ENCODE assay signal across 21 cellular contexts in genomic region chr12:27164330-27165045, GRCh38.
A peak's percentile ranks its signal among the peaks of the same experiment; 100 is the strongest.
DNase-seq lines count a peak whose midpoint lies in the region; ATAC-seq and TF ChIP-seq lines count a peak whose summit lies in the region.
"Had no signal": no experiment of that assay in that cellular context is flagged by ENCODE, and none has a peak within 500 bp of the region (broad histone marks: within the 10 kb centered on the region; RNA-seq: fewer than 3 reads in every experiment).

No MANE protein-coding gene starts in this region.

- H3K9me3 ChIP-seq in KOPT-K1 (ENCODE audit: insufficient read depth, low read length, poor library complexity, severe bottlenecking): peaks cover 2% of the 10 kb centered on the region
- H3K9me3 ChIP-seq: BLaER1, ovary had no signal

- DNase-seq in nephron progenitor cell: no peak
- DNase-seq in stimulated activated effector memory CD8-positive, alpha-beta T cell treated with anti-CD3 and anti-CD28 coated beads, Interleukin-12 subunit alpha, Interleukin-12 subunit beta, amount 100 ng/mL, for 72 hours (ENCODE audit: low spot score in 2 of 2): no peak
- DNase-seq: activated B cell treated with CpG ODN at 0.5 μM for 24 hours; activated CD4-positive, alpha-beta T cell treated with anti-CD3 and anti-CD28 coated beads, Interleukin-2, amount 50 U/mL, for 1 hour; activated naive CD4-positive, alpha-beta T cell treated with anti-CD3 and anti-CD28 coated beads, Interleukin-2, amount 10 ng/mL, durations not matched to agents 7 days and 5 days; activated T-cell treated with anti-CD3 and anti-CD28 coated beads, Interleukin-2, amount 50 U/mL, for 72 hours; amniotic stem cell; brain microvascular endothelial cell; NCI-H1436; ovary; stomach; T-helper 1 cell; tibial artery had no signal

- H3K4me3 Mint-ChIP-seq in activated T-helper 17 cell treated with anti-CD3 and anti-CD28 coated beads, Interleukin-2, amount 50 U/mL, for 72 hours: no peak overlapping the region
- H3K4me3 Mint-ChIP-seq in nephron progenitor cell: no peak overlapping the region
- no peak overlapping the region for H3K4me3 Mint-ChIP-seq in stimulated activated effector memory CD8-positive, alpha-beta T cell treated with anti-CD3 and anti-CD28 coated beads, Interleukin-12 subunit alpha, Interleukin-12 subunit beta, amount 100 ng/mL, for 72 hours
- H3K4me3 Mint-ChIP-seq: activated B cell treated with CpG ODN at 0.5 μM for 24 hours; activated naive CD4-positive, alpha-beta T cell treated with anti-CD3 and anti-CD28 coated beads, Interleukin-2, amount 10 ng/mL, durations not matched to agents 7 days and 5 days; activated T-cell treated with anti-CD3 and anti-CD28 coated beads, Interleukin-2, amount 50 U/mL, for 72 hours; GM23338 had no signal

- no peaks in the 10 kb centered on the region for H3K36me3 Mint-ChIP-seq in activated T-helper 17 cell treated with anti-CD3 and anti-CD28 coated beads, Interleukin-2, amount 50 U/mL, for 72 hours (ENCODE audit: low read depth)
- H3K36me3 Mint-ChIP-seq in nephron progenitor cell (ENCODE audit: low read depth): no peaks in the 10 kb centered on the region
- H3K36me3 Mint-ChIP-seq in stimulated activated effector memory CD8-positive, alpha-beta T cell treated with anti-CD3 and anti-CD28 coated beads, Interleukin-12 subunit alpha, Interleukin-12 subunit beta, amount 100 ng/mL, for 72 hours: no peaks in the 10 kb centered on the region
- H3K36me3 Mint-ChIP-seq: activated naive CD4-positive, alpha-beta T cell treated with anti-CD3 and anti-CD28 coated beads, Interleukin-2, amount 10 ng/mL, durations not matched to agents 7 days and 5 days had no signal

- H3K27ac ChIP-seq in KOPT-K1 (ENCODE audit: low read depth, low read length, poor library complexity, severe bottlenecking): peak overlapping the region; percentile 7
- H3K27ac ChIP-seq: BLaER1, brain microvascular endothelial cell, ovary, RWPE1, stomach, tibial artery had no signal

- no peak for TF ChIP-seq POLR2A in GM18505 (IDR thresholded peaks at IDR 0.05; ENCODE audit: borderline replicate concordance, extremely low read depth, insufficient read depth, insufficient read length)

- peaks cover 1% of the 10 kb centered on the region for H3K9me3 Mint-ChIP-seq in activated T-helper 17 cell treated with anti-CD3 and anti-CD28 coated beads, Interleukin-2, amount 50 U/mL, for 72 hours
- H3K9me3 Mint-ChIP-seq in nephron progenitor cell: peaks cover 42% of the 10 kb centered on the region
- peaks cover 5% of the 10 kb centered on the region for H3K9me3 Mint-ChIP-seq in stimulated activated effector memory CD8-positive, alpha-beta T cell treated with anti-CD3 and anti-CD28 coated beads, Interleukin-12 subunit alpha, Interleukin-12 subunit beta, amount 100 ng/mL, for 72 hours
- H3K9me3 Mint-ChIP-seq: GM23338 had no signal

- H3K27ac Mint-ChIP-seq in activated T-helper 17 cell treated with anti-CD3 and anti-CD28 coated beads, Interleukin-2, amount 50 U/mL, for 72 hours: peak overlapping the region; percentile 9
- H3K27ac Mint-ChIP-seq in nephron progenitor cell: peak overlapping the region; percentile 14
- H3K27ac Mint-ChIP-seq in stimulated activated effector memory CD8-positive, alpha-beta T cell treated with anti-CD3 and anti-CD28 coated beads, Interleukin-12 subunit alpha, Interleukin-12 subunit beta, amount 100 ng/mL, for 72 hours: no peak overlapping the region
- H3K27ac Mint-ChIP-seq: activated B cell treated with CpG ODN at 0.5 μM for 24 hours; activated naive CD4-positive, alpha-beta T cell treated with anti-CD3 and anti-CD28 coated beads, Interleukin-2, amount 10 ng/mL, durations not matched to agents 7 days and 5 days; activated T-cell treated with anti-CD3 and anti-CD28 coated beads, Interleukin-2, amount 50 U/mL, for 72 hours; GM23338 had no signal

- H3K36me3 ChIP-seq in KOPT-K1 (ENCODE audit: insufficient read depth, low read length): no peaks in the 10 kb centered on the region
- H3K36me3 ChIP-seq: BLaER1, brain microvascular endothelial cell, ovary, stomach, tibial artery had no signal

- H3K4me1 Mint-ChIP-seq in activated T-helper 17 cell treated with anti-CD3 and anti-CD28 coated beads, Interleukin-2, amount 50 U/mL, for 72 hours: no peaks in the 10 kb centered on the region
- peaks cover 11% of the 10 kb centered on the region for H3K4me1 Mint-ChIP-seq in nephron progenitor cell
- no peaks in the 10 kb centered on the region for H3K4me1 Mint-ChIP-seq in stimulated activated effector memory CD8-positive, alpha-beta T cell treated with anti-CD3 and anti-CD28 coated beads, Interleukin-12 subunit alpha, Interleukin-12 subunit beta, amount 100 ng/mL, for 72 hours
- H3K4me1 Mint-ChIP-seq: GM23338 had no signal

- no peaks in the 10 kb centered on the region for H3K27me3 Mint-ChIP-seq in activated T-helper 17 cell treated with anti-CD3 and anti-CD28 coated beads, Interleukin-2, amount 50 U/mL, for 72 hours
- peaks cover 14% of the 10 kb centered on the region for H3K27me3 Mint-ChIP-seq in nephron progenitor cell (ENCODE audit: low read depth, poor library complexity)
- H3K27me3 Mint-ChIP-seq: activated B cell treated with CpG ODN at 0.5 μM for 24 hours had no signal

- TF ChIP-seq CTCF in nephron progenitor cell (IDR thresholded peaks at IDR 0.05): no peak

- peak; percentile 41 for ATAC-seq in GM18498 (IDR thresholded peaks at IDR 0.05; ENCODE audit: unreplicated experiment)
- no peak for ATAC-seq in activated T-helper 17 cell treated with anti-CD3 and anti-CD28 coated beads, Interleukin-2, amount 50 U/mL, for 72 hours (replicated peaks)
- ATAC-seq in stimulated activated effector memory CD8-positive, alpha-beta T cell treated with anti-CD3 and anti-CD28 coated beads, Interleukin-12 subunit alpha, Interleukin-12 subunit beta, amount 100 ng/mL, for 72 hours: no peak
- no peak for ATAC-seq in GM19463 (IDR thresholded peaks at IDR 0.05; ENCODE audit: unreplicated experiment)
- no peak for ATAC-seq in GM18505 (IDR thresholded peaks at IDR 0.05; ENCODE audit: unreplicated experiment)
- ATAC-seq: activated T-cell treated with anti-CD3 and anti-CD28 coated beads, Interleukin-2, amount 50 U/mL, for 72 hours; GM23338 had no signal
